ENCODE assay signal across 8 cellular contexts in the genomic region with DNA sequence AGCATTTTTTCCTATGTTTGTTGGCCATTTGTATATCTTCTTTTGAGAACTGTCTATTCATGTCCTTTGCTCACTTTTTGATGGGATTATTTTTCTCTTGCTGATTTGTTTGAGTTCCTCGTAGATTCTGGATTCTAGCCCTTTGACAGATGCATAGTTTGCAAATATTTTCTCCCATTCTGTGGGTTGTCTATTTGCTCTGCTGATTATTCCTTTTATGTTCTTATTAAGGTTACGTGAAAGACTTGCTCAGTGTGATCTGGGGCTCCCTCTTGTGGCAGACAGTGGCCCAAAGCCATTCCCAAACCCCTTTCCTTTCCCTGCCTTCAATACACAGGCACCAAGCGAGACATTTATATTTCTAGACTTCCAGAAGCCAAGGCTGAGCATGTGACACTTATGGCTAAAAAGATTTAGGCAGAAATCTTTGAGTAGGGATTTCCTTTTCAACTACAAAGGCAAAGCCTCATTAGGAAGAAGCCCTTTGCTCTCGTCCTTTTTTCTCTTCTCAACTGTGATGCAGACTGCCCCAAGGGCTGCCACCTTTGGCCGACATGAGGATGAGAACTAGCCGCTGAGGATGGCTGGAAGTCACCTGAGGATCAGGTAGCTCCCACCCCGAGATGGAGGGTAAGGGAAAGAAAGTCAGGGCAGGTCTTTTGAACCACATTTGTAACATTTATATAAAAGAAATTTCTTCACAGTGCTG. TPM values are rescaled to one million over a fixed set of nuclear protein-coding genes. Genes with fewer than 3 reads are reported as not detected.
DNase-seq lines count a peak whose midpoint lies in the region; ATAC-seq, FAIRE-seq and TF ChIP-seq lines count a peak whose summit lies in the region.

No MANE protein-coding gene starts in this region.

- TF ChIP-seq CTCF in AG04450 (IDR thresholded peaks at IDR 0.05; ENCODE audit: low read depth, low read length), result peak; percentile 95
- peak; percentile 97 for TF ChIP-seq CTCF in epithelial cell of proximal tubule (conservative IDR thresholded peaks at IDR 0.05; ENCODE audit: low read depth, low read length)

- H3K4me3 ChIP-seq in AG04450 (ENCODE audit: low read depth, low read length) (no peak overlapping the region), epithelial cell of proximal tubule (ENCODE audit: low read depth, low read length) (no peak overlapping the region)

- H3K4me1 Mint-ChIP-seq in naive B cell, result peaks cover 33 to 55% (median 45%) of the 10 kb centered on the region in 3 donors

- H3K27me3 Mint-ChIP-seq in naive B cell, result peaks cover 20 to 28% (median 27%) of the 10 kb centered on the region in 3 donors

- CTCF ChIA-PET in AG04450 (lab: Charles Lee), result interaction anchor here (0.6 to 2.7 kb wide), 10 partner anchors 7 to 603 kb away, joined by 3 to 20 read pairs (median 4); no protein-coding TSS in a partner anchor

- no peaks in the 10 kb centered on the region for H3K9me3 ChIP-seq in AG04450 (ENCODE audit: control insufficient read depth, insufficient read depth, low read length)

- peak; percentile 36 for FAIRE-seq in GM12892 (lab: Jason Lieb, UNC)

- H3K27ac Mint-ChIP-seq in naive B cell, result peak overlapping the region in 2 of 6 donors; percentile 15 to 34

- H3K9me3 Mint-ChIP-seq in naive B cell, result peaks cover 0 to 3% (median 0%) of the 10 kb centered on the region in 7 donors

- no peak overlapping the region for H3K27ac ChIP-seq in AG04450 (ENCODE audit: low read depth, low read length)
- H3K27ac ChIP-seq in substantia nigra (ENCODE audit: low read depth, low read length, poor library complexity, severe bottlenecking), result no peak overlapping the region

- peaks cover 7% of the 10 kb centered on the region for H3K27me3 ChIP-seq in AG04450 (ENCODE audit: control insufficient read depth, insufficient read depth, low read length)

- DNase-seq in AG04450 (ENCODE audit: low read depth, low spot score) (peak; percentile 61), GM12892 (ENCODE audit: insufficient read length) (no peak), NCI-H748 (lab: John Stamatoyannopoulos, UW; ENCODE audit: unreplicated experiment) (peak; percentile 55), epithelial cell of proximal tubule (ENCODE audit: low read depth) (no peak), naive B cell (peak; percentile 36), substantia nigra (lab: John Stamatoyannopoulos, UW) (peak in 32 of 49 donors; percentile 1 to 58 (median 24))
- peak; percentile 68 for DNase-seq in activated CD8-positive, alpha-beta memory T cell treated with anti-CD3 and anti-CD28 coated beads, Interleukin-2, amount 50 U/mL, for 4 hours

- POLR2A ChIA-PET in AG04450 (lab: Yijun Ruan, JAX), result no interaction called here

- no peak for TF ChIP-seq POLR2A in GM12892 (IDR thresholded peaks at IDR 0.05; ENCODE audit: low read depth, low read length)

- no peaks in the 10 kb centered on the region for H3K36me3 Mint-ChIP-seq in naive B cell

- peak overlapping the region in 2 of 8 donors; percentile 0 to 33 for H3K4me3 Mint-ChIP-seq in naive B cell

- ATAC-seq in naive B cell (ENCODE audit: low read depth in 2 of 2) (peak in 1 of 2 donors; percentile 36), GM21528 (IDR thresholded peaks at IDR 0.05; ENCODE audit: low FRiP score, unreplicated experiment) (no peak)

RNA-seq across cellular contexts. Expression of a gene that starts 23.6 kb away (rescaled TPM):
- polyA plus RNA-seq in AG04450 (2011; rRNA removed) (0.10 TPM in 1 of 2 replicates, not detected in the other), naive B cell (ENCODE audit: low read depth in 6 of 6) (not detected)
- polyA minus RNA-seq in AG04450 (2011; rRNA and poly(A)+ RNA removed), result not detected in 2 replicates
- not detected for polyA plus RNA-seq in GM12892 (2012; ENCODE audit: missing spikeins)
- 0.23 TPM in 1 of 2 replicates, not detected in the other for total RNA-seq in epithelial cell of proximal tubule

Comparison
In these comparisons a context has a peak if more than half of its experiments do, and no peak if none do; other contexts are left out.
1. DNase-seq: peak in AG04450 (single experiment), NCI-H748 (single experiment), activated CD8-positive, alpha-beta memory T cell treated with anti-CD3 and anti-CD28 coated beads, Interleukin-2, amount 50 U/mL, for 4 hours (single experiment), naive B cell (single experiment) and substantia nigra (32 of 49); none in GM12892 (single experiment) and epithelial cell of proximal tubule (single experiment).